In genomic region chr2:39476524-39476923, GRCh38 we compare ENCODE assay signal across 11 cellular contexts.
DNase-seq lines count a peak whose midpoint lies in the region; ATAC-seq lines count a peak whose summit lies in the region.
"Had no signal": no experiment of that assay in that cellular context is flagged by ENCODE, and none has a peak within 500 bp of the region (broad histone marks: within the 10 kb centered on the region; RNA-seq: fewer than 3 reads in every experiment).

No MANE protein-coding gene starts in this region.

- peak; percentile 60 for DNase-seq in germinal center (ENCODE audit: low spot score)
- no peak for DNase-seq in activated CD4-positive, alpha-beta T cell treated with anti-CD3 and anti-CD28 coated beads, Interleukin-2, amount 50 U/mL, for 1 hour
- no peak for DNase-seq in SHP77 treated with DMSO at 0.1 percent for 48 hours (lab: John Stamatoyannopoulos, UW)
- no peak for DNase-seq in foreskin melanocyte
- no peak for DNase-seq in head of caudate nucleus
- DNase-seq: activated CD4-positive, alpha-beta T cell treated with anti-CD3 and anti-CD28 coated beads for 4 hours; DMS79 treated with DMSO at 0.1 percent for 48 hours; NCI-H526 treated with DMSO at 0.1 percent for 48 hours had no signal

- ATAC-seq in GM18517 (IDR thresholded peaks at IDR 0.05; ENCODE audit: unreplicated experiment) (peak; percentile 94), GM21529 (IDR thresholded peaks at IDR 0.05; ENCODE audit: unreplicated experiment) (peak; percentile 93), HG03280 (IDR thresholded peaks at IDR 0.05; ENCODE audit: unreplicated experiment) (peak; percentile 67)

- intact Hi-C loops in head of caudate nucleus (cut with DNase I): no loop called here
